8 cellular contexts compared by ENCODE assay signal in the genomic region with DNA sequence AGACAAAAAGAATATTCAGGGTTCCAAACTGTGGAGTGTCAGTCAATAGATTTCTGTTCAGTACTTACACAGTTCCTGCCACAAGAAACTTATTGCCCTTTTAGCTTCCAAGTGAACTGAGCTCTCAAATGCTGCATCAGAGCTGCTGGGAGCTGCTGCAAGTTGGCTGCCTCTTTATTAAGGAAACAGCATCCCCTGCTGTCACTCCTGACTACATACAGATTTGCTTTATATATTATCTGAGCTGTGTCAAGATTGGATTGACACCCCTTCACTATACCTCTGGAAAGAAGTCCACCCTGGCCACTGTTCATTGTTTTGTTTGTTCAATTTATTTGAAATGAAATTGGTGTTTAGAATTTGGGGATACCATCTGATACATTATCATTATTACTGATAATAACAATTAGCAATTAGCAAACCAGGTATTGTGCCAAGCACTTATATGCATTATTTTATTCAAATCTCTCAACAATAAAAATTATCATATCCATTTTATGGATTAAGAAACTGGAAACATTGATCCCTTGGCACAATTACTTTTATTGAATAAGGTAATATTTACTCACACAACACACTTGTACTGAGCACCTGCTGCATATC. TPM values are rescaled to one million over a fixed set of nuclear protein-coding genes. Genes with fewer than 3 reads are reported as not detected.
DNase-seq lines count a peak whose midpoint lies in the region; ATAC-seq, FAIRE-seq and TF ChIP-seq lines count a peak whose summit lies in the region.
"Had no signal": no experiment of that assay in that cellular context is flagged by ENCODE, and none has a peak within 500 bp of the region (broad histone marks: within the 10 kb centered on the region; RNA-seq: fewer than 3 reads in every experiment).

No MANE protein-coding gene starts in this region.

- H3K27ac ChIP-seq in GM23248 (no peak overlapping the region), GM12878 (ENCODE audit: control insufficient read depth, insufficient read depth) (no peak overlapping the region), liver (ENCODE audit: low read depth in 1 of 2, low read length in 2 of 2) (no peak overlapping the region)

- peaks cover 7% of the 10 kb centered on the region for H3F3A ChIP-seq in GM23248 (ENCODE audit: insufficient read depth)

- no peak for FAIRE-seq in GM12878 (lab: Jason Lieb, UNC)

- no peaks in the 10 kb centered on the region for H3K36me3 ChIP-seq in GM23248 (ENCODE audit: low read depth)
- H3K36me3 ChIP-seq in GM12878 (ENCODE audit: control insufficient read depth in 2 of 2, insufficient read depth in 2 of 2, low read length in 1 of 2) = no peaks in the 10 kb centered on the region
- no peaks in the 10 kb centered on the region for H3K36me3 ChIP-seq in liver (ENCODE audit: control insufficient read depth in 4 of 4, insufficient read depth in 3 of 4, low read depth in 1 of 4, low read length in 3 of 4)

- POLR2A ChIA-PET in GM12878 (lab: Charles Lee) = interaction anchor here (0.5 kb wide), 1 partner anchor 1598 kb away, joined by 3 read pairs; no protein-coding TSS in a partner anchor

- in situ Hi-C loops in GM23248 (cut with MboI) (no loop called here), GM12878 (cut with MboI) (no loop called here)

- H3K9me3 ChIP-seq in GM23248 (ENCODE audit: low read depth) = no peaks in the 10 kb centered on the region
- no peaks in the 10 kb centered on the region for H3K9me3 ChIP-seq in GM12878 (replicated peaks; ENCODE audit: control insufficient read depth, insufficient read depth, low read length)
- no peaks in the 10 kb centered on the region for H3K9me3 ChIP-seq in liver (ENCODE audit: control insufficient read depth in 4 of 4, low read length in 3 of 4)

- no TSS peak for BruUV-seq in GM12878 (replicated peaks; lab: Mats Ljungman, UMichigan)

- RAD21 ChIA-PET in GM12878 (lab: Charles Lee; ENCODE audit: unreplicated experiment) = interaction anchor here (1.0 to 1.4 kb wide), 5 partner anchors 20 to 633 kb away, joined by 3 to 12 read pairs (median 4); a partner anchor contains a TSS

- no peak for TF ChIP-seq POLR2A in GM12878 (IDR thresholded peaks at IDR 0.05; ENCODE audit: low read depth, low read length)

- peaks cover 9% of the 10 kb centered on the region; the same call in 1 of the 2 replicates for H3K27me3 ChIP-seq in GM23248 (replicated peaks; ENCODE audit: insufficient read depth)
- H3K27me3 ChIP-seq in GM12878 (replicated peaks in 1 of 2; ENCODE audit: control insufficient read depth in 2 of 2, insufficient read depth in 2 of 2, low read length in 1 of 2) = 0 out of 4 replicates have a peak, but pooled peaks cover 0 to 2% of the 10 kb centered on the region in 2 experiments
- H3K27me3 ChIP-seq in liver (ENCODE audit: control insufficient read depth in 4 of 4, insufficient read depth in 4 of 4, low read length in 3 of 4) = no peaks in the 10 kb centered on the region

- H3K9me2 ChIP-seq in GM23248 (ENCODE audit: insufficient read depth) = no peaks in the 10 kb centered on the region

- H3K4me1 ChIP-seq in GM23248 (ENCODE audit: insufficient read depth) (peaks cover 18% of the 10 kb centered on the region), GM12878 (ENCODE audit: control insufficient read depth, insufficient read depth, low read length) (no peaks in the 10 kb centered on the region), liver (ENCODE audit: control insufficient read depth in 4 of 4, insufficient read depth in 4 of 4, low read length in 3 of 4) (no peaks in the 10 kb centered on the region)

- peak; percentile 70 for TF ChIP-seq RAD21 in GM12878 (IDR thresholded peaks at IDR 0.05; ENCODE audit: insufficient read depth, low read depth, low read length)
- peak; percentile 80 for TF ChIP-seq RAD21 in liver (IDR thresholded peaks at IDR 0.05)

- DNase-seq in GM23248 (peak; percentile 70), NCI-H345 treated with DMSO at 0.1 percent for 48 hours (lab: John Stamatoyannopoulos, UW; ENCODE audit: unreplicated experiment) (peak; percentile 75), GM12878 (ENCODE audit: low read depth, low spot score) (no peak), posterior vena cava (ENCODE audit: low spot score) (no peak), T-helper 1 cell (no peak)
- DNase-seq in activated CD4-positive, CD25-positive, alpha-beta regulatory T cell treated with anti-CD3 and anti-CD28 coated beads, Interleukin-2, amount 50 U/mL, for 72 hours = no peak

- no peak for TF ChIP-seq EP300 in GM12878 (IDR thresholded peaks at IDR 0.05; ENCODE audit: borderline replicate concordance in 1 of 2, control insufficient read depth in 1 of 2, low read depth in 2 of 2, low read length in 2 of 2)

- intact Hi-C loops in GM12878 (cut with micrococcal nuclease; ENCODE audit: unreplicated experiment) (loop anchor here (1.0 kb wide), 1 partner anchor 116 kb away; no protein-coding TSS in a partner anchor), posterior vena cava (cut with DNase I) (no loop called here)

- SMC1A ChIA-PET in GM12878 (lab: Charles Lee; ENCODE audit: uncharacterized antibody, unreplicated experiment) = interaction anchor here (0.6 to 1.4 kb wide), 4 partner anchors 93 to 314 kb away, joined by 3 to 7 read pairs (median 4); no protein-coding TSS in a partner anchor

- H3K79me2 ChIP-seq in GM23248 (ENCODE audit: insufficient read depth) (no peaks in the 10 kb centered on the region), GM12878 (ENCODE audit: control insufficient read depth, insufficient read depth, low read length) (no peaks in the 10 kb centered on the region)

- H3K4me3 ChIP-seq in GM23248 (no peak overlapping the region), GM12878 (no peak overlapping the region), liver (ENCODE audit: low read depth in 1 of 3, low read length in 3 of 3) (no peak overlapping the region)

- TF ChIP-seq CTCF in GM12878 (IDR thresholded peaks at IDR 0.05 in 2 of 3, conservative IDR thresholded peaks at IDR 0.05 in 1 of 3; ENCODE audit: control insufficient read depth in 2 of 3, extremely low read depth in 1 of 3, insufficient read depth in 1 of 3, low read depth in 3 of 3, low read length in 3 of 3) = peak; percentile 57 to 77 (median 64)
- TF ChIP-seq CTCF in liver (IDR thresholded peaks at IDR 0.05; ENCODE audit: low read depth, low read length, missing input control) = peak; percentile 59

- H3K9ac ChIP-seq in GM23248 (no peak overlapping the region), GM12878 (ENCODE audit: control insufficient read depth, insufficient read depth, low read length) (no peak overlapping the region), liver (ENCODE audit: low read depth in 1 of 2, low read length in 2 of 2) (no peak overlapping the region)

- H2AFZ ChIP-seq in GM23248 = no peak overlapping the region
- H2AFZ ChIP-seq in GM12878 (ENCODE audit: control insufficient read depth, low read depth, low read length) = no peak overlapping the region

- CTCF ChIA-PET in GM12878 (lab: Yijun Ruan, JAX) = interaction anchor here (0.7 to 2.3 kb wide), 12 partner anchors 10 to 1229 kb away, joined by 3 to 9 read pairs (median 4); no protein-coding TSS in a partner anchor

- no peaks in the 10 kb centered on the region for H4K20me1 ChIP-seq in GM23248 (ENCODE audit: insufficient read depth)
- H4K20me1 ChIP-seq in GM12878 (ENCODE audit: control insufficient read depth, insufficient read depth) = no peaks in the 10 kb centered on the region

- H3K4me2 ChIP-seq in GM23248 (ENCODE audit: unreplicated experiment) (no peak overlapping the region), GM12878 (ENCODE audit: control insufficient read depth, insufficient read depth) (no peak overlapping the region)

- ATAC-seq in GM12878 = peak; percentile 82

TF ChIP-seq in GM12878, 131 proteins besides CTCF, POLR2A, EP300 and RAD21 (continues in another document):
- TF ChIP-seq, protein P1, sequence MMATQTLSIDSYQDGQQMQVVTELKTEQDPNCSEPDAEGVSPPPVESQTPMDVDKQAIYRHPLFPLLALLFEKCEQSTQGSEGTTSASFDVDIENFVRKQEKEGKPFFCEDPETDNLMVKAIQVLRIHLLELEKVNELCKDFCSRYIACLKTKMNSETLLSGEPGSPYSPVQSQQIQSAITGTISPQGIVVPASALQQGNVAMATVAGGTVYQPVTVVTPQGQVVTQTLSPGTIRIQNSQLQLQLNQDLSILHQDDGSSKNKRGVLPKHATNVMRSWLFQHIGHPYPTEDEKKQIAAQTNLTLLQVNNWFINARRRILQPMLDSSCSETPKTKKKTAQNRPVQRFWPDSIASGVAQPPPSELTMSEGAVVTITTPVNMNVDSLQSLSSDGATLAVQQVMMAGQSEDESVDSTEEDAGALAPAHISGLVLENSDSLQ (IDR thresholded peaks at IDR 0.05) = peak; percentile 21; the same call in 1 of the 2 replicates
- 0 out of 2 replicates have a peak, but pooled peaks have one; percentile 3 for TF ChIP-seq NR2C1 (IDR thresholded peaks at IDR 0.05)

TF ChIP-seq in liver, 16 proteins besides CTCF, POLR2A, EP300 and RAD21 (continues in another document):
- no peak for TF ChIP-seq RXRA (IDR thresholded peaks at IDR 0.05)
- TF ChIP-seq HNF4G (IDR thresholded peaks at IDR 0.05) = no peak
- TF ChIP-seq SP1 (IDR thresholded peaks at IDR 0.05) = no peak
- no peak for TF ChIP-seq EGR1 (IDR thresholded peaks at IDR 0.05; ENCODE audit: low read depth in 2 of 2)
- TF ChIP-seq YY1 (IDR thresholded peaks at IDR 0.05) = no peak
- no peak for TF ChIP-seq NR2F2 (IDR thresholded peaks at IDR 0.05)

RNA-seq across cellular contexts. Expression of a gene that starts 16.4 kb away (rescaled TPM):
- not detected in 2 replicates for total RNA-seq in GM23248 (2014; rRNA removed; shearing (Covaris generic))
- not detected in 2 replicates for polyA plus RNA-seq in GM23248 (2016; fragmentation: Nextera tagmentation; extraction: Ambion mirVana)
- total RNA-seq in GM12878 (2013; cell fraction: nucleolus; rRNA removed) = not detected in 2 replicates
- not detected in 2 replicates for total RNA-seq in GM12878 (2014; rRNA removed)
- total RNA-seq in GM12878 (2014; rRNA removed; fragmentation: Illumina TruSeq; extraction: Trizol) = not detected in 2 replicates
- total RNA-seq in GM12878 (2021) = not detected in 2 replicates
- polyA plus RNA-seq in GM12878 (2011; ENCODE audit: low read depth) = not detected
- polyA plus RNA-seq in GM12878 (2011; rRNA removed) = not detected in 2 replicates
- not detected in 2 replicates for polyA plus RNA-seq in GM12878 (2011; cell fraction: cytosol; rRNA removed)
- not detected in 2 replicates for polyA plus RNA-seq in GM12878 (2011; cell fraction: nucleus; rRNA removed)
- polyA plus RNA-seq in GM12878 (2012) = 0.11 TPM in 1 of 2 replicates, not detected in the other
- not detected in 2 replicates for polyA plus RNA-seq in GM12878 (2014; fragmentation: Illumina TruSeq; extraction: Trizol)
- under 1 TPM; 0.26 to 0.27 TPM for polyA plus RNA-seq in GM12878 (2014; fragmentation: Nextera tagmentation; extraction: Ambion mirVana)
- polyA plus RNA-seq in GM12878 (2014; rRNA removed) = not detected in 2 replicates
- polyA plus RNA-seq in GM12878 (2016; fragmentation: Nextera tagmentation; extraction: Ambion mirVana) = under 1 TPM in 1 of 2 experiments, not detected in 1; 0.13 TPM
- not detected in 2 replicates for polyA minus RNA-seq in GM12878 (2011; rRNA and poly(A)+ RNA removed)
- not detected in 2 replicates for polyA minus RNA-seq in GM12878 (2011; cell fraction: cytosol; rRNA and poly(A)+ RNA removed)
- polyA minus RNA-seq in GM12878 (2011; cell fraction: nucleus; rRNA and poly(A)+ RNA removed) = not detected in 2 replicates
- total RNA-seq in liver = not detected
- polyA plus RNA-seq in liver = under 1 TPM in 1 of 2 donors, not detected in 1; 0.64 TPM
- not detected for total RNA-seq in posterior vena cava
- total RNA-seq: skeletal muscle tissue had no signal

Comparison
In these comparisons a context has a peak if more than half of its experiments do, and no peak if none do; other contexts are left out.
1. DNase-seq: peak in GM23248 (single experiment) and NCI-H345 treated with DMSO at 0.1 percent for 48 hours (single experiment); none in GM12878 (single experiment), activated CD4-positive, CD25-positive, alpha-beta regulatory T cell treated with anti-CD3 and anti-CD28 coated beads, Interleukin-2, amount 50 U/mL, for 72 hours (single experiment), posterior vena cava (single experiment) and T-helper 1 cell (0 of 5).